ENCODE assay signal across 1 cellular context in the genomic region with DNA sequence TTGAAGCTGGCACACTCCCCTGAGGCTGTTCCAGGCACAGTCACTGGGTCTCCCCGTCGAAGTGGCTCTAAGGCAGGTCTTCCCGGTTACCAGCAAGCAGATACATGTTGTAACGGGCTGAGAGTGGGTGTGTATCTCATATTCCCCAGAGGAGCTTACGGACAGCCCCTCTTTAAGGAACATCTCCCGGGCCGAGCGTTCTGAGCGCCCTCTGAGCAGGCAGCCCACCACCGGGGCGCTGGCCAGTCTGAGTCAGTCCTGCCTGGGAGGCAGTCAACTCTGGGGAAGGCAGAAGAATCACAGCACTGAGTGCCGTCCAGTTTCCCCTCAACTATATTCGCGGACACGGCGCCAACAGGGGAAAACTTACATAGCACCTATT.
A peak's percentile ranks its signal among the peaks of the same experiment; 100 is the strongest.
TF ChIP-seq lines count a peak whose summit lies in the region.

No MANE protein-coding gene starts in this region.

TF ChIP-seq in HepG2, 621 proteins besides CTCF, POLR2A, EP300 and RAD21:
- TF ChIP-seq, protein P1, sequence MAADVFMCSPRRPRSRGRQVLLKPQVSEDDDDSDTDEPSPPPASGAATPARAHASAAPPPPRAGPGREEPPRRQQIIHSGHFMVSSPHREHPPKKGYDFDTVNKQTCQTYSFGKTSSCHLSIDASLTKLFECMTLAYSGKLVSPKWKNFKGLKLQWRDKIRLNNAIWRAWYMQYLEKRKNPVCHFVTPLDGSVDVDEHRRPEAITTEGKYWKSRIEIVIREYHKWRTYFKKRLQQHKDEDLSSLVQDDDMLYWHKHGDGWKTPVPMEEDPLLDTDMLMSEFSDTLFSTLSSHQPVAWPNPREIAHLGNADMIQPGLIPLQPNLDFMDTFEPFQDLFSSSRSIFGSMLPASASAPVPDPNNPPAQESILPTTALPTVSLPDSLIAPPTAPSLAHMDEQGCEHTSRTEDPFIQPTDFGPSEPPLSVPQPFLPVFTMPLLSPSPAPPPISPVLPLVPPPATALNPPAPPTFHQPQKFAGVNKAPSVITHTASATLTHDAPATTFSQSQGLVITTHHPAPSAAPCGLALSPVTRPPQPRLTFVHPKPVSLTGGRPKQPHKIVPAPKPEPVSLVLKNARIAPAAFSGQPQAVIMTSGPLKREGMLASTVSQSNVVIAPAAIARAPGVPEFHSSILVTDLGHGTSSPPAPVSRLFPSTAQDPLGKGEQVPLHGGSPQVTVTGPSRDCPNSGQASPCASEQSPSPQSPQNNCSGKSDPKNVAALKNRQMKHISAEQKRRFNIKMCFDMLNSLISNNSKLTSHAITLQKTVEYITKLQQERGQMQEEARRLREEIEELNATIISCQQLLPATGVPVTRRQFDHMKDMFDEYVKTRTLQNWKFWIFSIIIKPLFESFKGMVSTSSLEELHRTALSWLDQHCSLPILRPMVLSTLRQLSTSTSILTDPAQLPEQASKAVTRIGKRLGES (CRISPR knock-in tag; IDR thresholded peaks at IDR 0.05; ENCODE audit: borderline replicate concordance): no peak
- TF ChIP-seq, protein P2, sequence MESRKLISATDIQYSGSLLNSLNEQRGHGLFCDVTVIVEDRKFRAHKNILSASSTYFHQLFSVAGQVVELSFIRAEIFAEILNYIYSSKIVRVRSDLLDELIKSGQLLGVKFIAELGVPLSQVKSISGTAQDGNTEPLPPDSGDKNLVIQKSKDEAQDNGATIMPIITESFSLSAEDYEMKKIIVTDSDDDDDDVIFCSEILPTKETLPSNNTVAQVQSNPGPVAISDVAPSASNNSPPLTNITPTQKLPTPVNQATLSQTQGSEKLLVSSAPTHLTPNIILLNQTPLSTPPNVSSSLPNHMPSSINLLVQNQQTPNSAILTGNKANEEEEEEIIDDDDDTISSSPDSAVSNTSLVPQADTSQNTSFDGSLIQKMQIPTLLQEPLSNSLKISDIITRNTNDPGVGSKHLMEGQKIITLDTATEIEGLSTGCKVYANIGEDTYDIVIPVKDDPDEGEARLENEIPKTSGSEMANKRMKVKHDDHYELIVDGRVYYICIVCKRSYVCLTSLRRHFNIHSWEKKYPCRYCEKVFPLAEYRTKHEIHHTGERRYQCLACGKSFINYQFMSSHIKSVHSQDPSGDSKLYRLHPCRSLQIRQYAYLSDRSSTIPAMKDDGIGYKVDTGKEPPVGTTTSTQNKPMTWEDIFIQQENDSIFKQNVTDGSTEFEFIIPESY (CRISPR knock-in tag; IDR thresholded peaks at IDR 0.05): peak; percentile 55; the same call in 1 of the 2 replicates
- TF ChIP-seq, protein P3, sequence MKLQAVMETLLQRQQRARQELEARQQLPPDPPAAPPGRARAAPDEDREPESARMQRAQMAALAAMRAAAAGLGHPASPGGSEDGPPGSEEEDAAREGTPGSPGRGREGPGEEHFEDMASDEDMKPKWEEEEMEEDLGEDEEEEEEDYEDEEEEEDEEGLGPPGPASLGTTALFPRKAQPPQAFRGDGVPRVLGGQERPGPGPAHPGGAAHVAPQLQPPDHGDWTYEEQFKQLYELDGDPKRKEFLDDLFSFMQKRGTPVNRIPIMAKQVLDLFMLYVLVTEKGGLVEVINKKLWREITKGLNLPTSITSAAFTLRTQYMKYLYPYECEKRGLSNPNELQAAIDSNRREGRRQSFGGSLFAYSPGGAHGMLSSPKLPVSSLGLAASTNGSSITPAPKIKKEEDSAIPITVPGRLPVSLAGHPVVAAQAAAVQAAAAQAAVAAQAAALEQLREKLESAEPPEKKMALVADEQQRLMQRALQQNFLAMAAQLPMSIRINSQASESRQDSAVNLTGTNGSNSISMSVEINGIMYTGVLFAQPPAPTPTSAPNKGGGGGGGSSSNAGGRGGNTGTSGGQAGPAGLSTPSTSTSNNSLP (IDR thresholded peaks at IDR 0.05; ENCODE audit: low read depth, low read length): no peak
